In genomic region chr18:24428709-24429108, GRCh38 we compare ENCODE assay signal across 18 cellular contexts. TPM values are rescaled to one million over a fixed set of nuclear protein-coding genes. Genes with fewer than 3 reads are reported as not detected.
DNase-seq lines count a peak whose midpoint lies in the region; ATAC-seq and TF ChIP-seq lines count a peak whose summit lies in the region.
"Had no signal": no experiment of that assay in that cellular context is flagged by ENCODE, and none has a peak within 500 bp of the region (broad histone marks: within the 10 kb centered on the region; RNA-seq: fewer than 3 reads in every experiment).

No MANE protein-coding gene starts in this region.

- H3K27me3 Mint-ChIP-seq in nephron progenitor cell (ENCODE audit: low read depth, poor library complexity) = peaks cover 6% of the 10 kb centered on the region
- H3K27me3 Mint-ChIP-seq in natural killer cell treated with Interleukin-12 subunit alpha and Interleukin-12 subunit beta and Interleukin-15 and Interleukin-18, amount 100 ng/mL, for 72 hours = peaks cover 4 to 6% of the 10 kb centered on the region in 2 donors

- H3K36me3 Mint-ChIP-seq in nephron progenitor cell (ENCODE audit: low read depth) = peaks cover 34% of the 10 kb centered on the region
- peaks cover 19% of the 10 kb centered on the region for H3K36me3 Mint-ChIP-seq in natural killer cell treated with Interleukin-12 subunit alpha and Interleukin-12 subunit beta and Interleukin-15 and Interleukin-18, amount 100 ng/mL, for 72 hours

- no peak overlapping the region for H3K4me3 ChIP-seq in GM06990 (replicated peaks; ENCODE audit: low read depth, low read length)
- no peak overlapping the region for H3K4me3 ChIP-seq in Loucy (ENCODE audit: low read length, poor library complexity, severe bottlenecking)
- no peak overlapping the region for H3K4me3 ChIP-seq in astrocyte of the spinal cord (ENCODE audit: low read depth, low read length)
- H3K4me3 ChIP-seq: K562, left lung, Peyer's patch, psoas muscle had no signal

- in situ Hi-C loops in astrocyte of the spinal cord (cut with HindIII; ENCODE audit: low sequenced_read_pairs) = no loop called here

- H3K9ac ChIP-seq in Loucy (ENCODE audit: low read depth, low read length, poor library complexity, severe bottlenecking) = no peak overlapping the region

- H3F3A ChIP-seq in Loucy (ENCODE audit: low read depth) = no peaks in the 10 kb centered on the region

- no peak overlapping the region for H2AFZ ChIP-seq in Loucy (ENCODE audit: low read length)

- peaks cover 36% of the 10 kb centered on the region for H3K4me1 Mint-ChIP-seq in nephron progenitor cell
- H3K4me1 Mint-ChIP-seq in natural killer cell treated with Interleukin-12 subunit alpha and Interleukin-12 subunit beta and Interleukin-15 and Interleukin-18, amount 100 ng/mL, for 72 hours (ENCODE audit: low read depth in 2 of 2) = peaks cover 19 to 28% of the 10 kb centered on the region in 2 donors

- H3K4me3 Mint-ChIP-seq in nephron progenitor cell = peak overlapping the region; percentile 97
- H3K4me3 Mint-ChIP-seq in natural killer cell treated with Interleukin-12 subunit alpha and Interleukin-12 subunit beta and Interleukin-15 and Interleukin-18, amount 100 ng/mL, for 72 hours = no peak overlapping the region
- H3K4me3 Mint-ChIP-seq: activated CD4-positive, alpha-beta memory T cell treated with anti-CD3 and anti-CD28 coated beads for 36 hours; central memory CD8-positive, alpha-beta T cell had no signal

- TF ChIP-seq CTCF in GM06990 (IDR thresholded peaks at IDR 0.05; ENCODE audit: insufficient read depth, low read length, poor library complexity, severe bottlenecking) (peak; percentile 17), Loucy (conservative IDR thresholded peaks at IDR 0.05; ENCODE audit: low read length) (peak; percentile 37), astrocyte of the spinal cord (IDR thresholded peaks at IDR 0.05; ENCODE audit: low read depth, low read length) (peak; percentile 6), nephron progenitor cell (IDR thresholded peaks at IDR 0.05) (no peak)

- no peak for DNase-seq in GM06990 (ENCODE audit: extremely low read depth, insufficient read length)
- DNase-seq in astrocyte of the spinal cord (ENCODE audit: low read depth, low spot score) = no peak
- no peak for DNase-seq in nephron progenitor cell
- no peak for DNase-seq in natural killer cell treated with Interleukin-12 subunit alpha and Interleukin-12 subunit beta and Interleukin-15 and Interleukin-18, amount 100 ng/mL, for 72 hours (ENCODE audit: low spot score)
- no peak for DNase-seq in activated CD4-positive, CD25-positive, alpha-beta regulatory T cell (lab: John Stamatoyannopoulos, UW)
- no peak for DNase-seq in nucleus accumbens (lab: John Stamatoyannopoulos, UW)
- DNase-seq: activated CD4-positive, alpha-beta memory T cell treated with anti-CD3 and anti-CD28 coated beads for 36 hours; activated T-cell treated with anti-CD3 and anti-CD28 coated beads, Interleukin-2, amount 50 U/mL, for 72 hours; DMS53; left lung; NCI-H1417; Peyer's patch; psoas muscle; stimulated activated naive B cell treated with anti-CD40 and anti-IgM and Interleukin-4, amounts not matched to agents 10 μg/mL and 1 μg/mL and 100 μg/mL, for 72 hours had no signal

- H3K9me3 Mint-ChIP-seq in nephron progenitor cell = no peaks in the 10 kb centered on the region
- no peaks in the 10 kb centered on the region for H3K9me3 Mint-ChIP-seq in natural killer cell treated with Interleukin-12 subunit alpha and Interleukin-12 subunit beta and Interleukin-15 and Interleukin-18, amount 100 ng/mL, for 72 hours
- H3K9me3 Mint-ChIP-seq: central memory CD8-positive, alpha-beta T cell had no signal

- H3K27me3 ChIP-seq in GM06990 (replicated peaks; ENCODE audit: control insufficient read depth, insufficient read depth, low read length) (no peaks in the 10 kb centered on the region), Loucy (ENCODE audit: insufficient read depth, low read length, poor library complexity, severe bottlenecking) (no peaks in the 10 kb centered on the region)
- H3K27me3 ChIP-seq: Peyer's patch had no signal

- no peaks in the 10 kb centered on the region for H3K4me1 ChIP-seq in Loucy (ENCODE audit: insufficient read depth, low read length, poor library complexity, severe bottlenecking)
- H3K4me1 ChIP-seq: psoas muscle had no signal

- no peak overlapping the region for H3K27ac Mint-ChIP-seq in nephron progenitor cell
- H3K27ac Mint-ChIP-seq in natural killer cell treated with Interleukin-12 subunit alpha and Interleukin-12 subunit beta and Interleukin-15 and Interleukin-18, amount 100 ng/mL, for 72 hours = no peak overlapping the region
- H3K27ac Mint-ChIP-seq: activated CD4-positive, alpha-beta memory T cell treated with anti-CD3 and anti-CD28 coated beads for 36 hours; activated T-cell treated with anti-CD3 and anti-CD28 coated beads, Interleukin-2, amount 50 U/mL, for 72 hours; stimulated activated naive B cell treated with anti-CD40 and anti-IgM and Interleukin-4, amounts not matched to agents 10 μg/mL and 1 μg/mL and 100 μg/mL, for 72 hours had no signal

- H3K9me2 ChIP-seq in Loucy (replicated peaks; ENCODE audit: low read depth, low read length) = no peaks in the 10 kb centered on the region

- H3K9me3 ChIP-seq in Loucy (ENCODE audit: insufficient read depth, low read depth, low read length) = no peaks in the 10 kb centered on the region
- H3K9me3 ChIP-seq: left lung, Peyer's patch, psoas muscle had no signal

- no peak for ATAC-seq in natural killer cell treated with Interleukin-12 subunit alpha and Interleukin-12 subunit beta and Interleukin-15 and Interleukin-18, amount 100 ng/mL, for 72 hours
- ATAC-seq in HG02970 (IDR thresholded peaks at IDR 0.05; ENCODE audit: low FRiP score, unreplicated experiment) = no peak
- ATAC-seq: activated T-cell treated with anti-CD3 and anti-CD28 coated beads, Interleukin-2, amount 50 U/mL, for 72 hours; K562; left lung; psoas muscle; stimulated activated naive B cell treated with anti-CD40 and anti-IgM and Interleukin-4, amounts not matched to agents 10 μg/mL and 1 μg/mL and 100 μg/mL, for 72 hours had no signal

- H4K20me1 ChIP-seq in Loucy (ENCODE audit: insufficient read depth, low read length, poor library complexity, severe bottlenecking) = no peaks in the 10 kb centered on the region

- H3K4me2 ChIP-seq in Loucy (ENCODE audit: low read depth, low read length, poor library complexity, severe bottlenecking) = no peak overlapping the region

- H3K79me2 ChIP-seq in Loucy (ENCODE audit: insufficient read depth, low read length) = no peaks in the 10 kb centered on the region

- no peaks in the 10 kb centered on the region for H3K36me3 ChIP-seq in GM06990 (ENCODE audit: control insufficient read depth, insufficient read depth, low read length)
- no peaks in the 10 kb centered on the region for H3K36me3 ChIP-seq in Loucy (ENCODE audit: insufficient read depth, low read length)

RNA-seq across cellular contexts. Expression of gene IMPACT, which starts 2.2 kb away (rescaled TPM):
- 1 to 10 TPM; 6.0 to 6.6 TPM for total RNA-seq in natural killer cell treated with Interleukin-12 subunit alpha and Interleukin-12 subunit beta and Interleukin-15 and Interleukin-18, amount 100 ng/mL, for 72 hours

RNA-seq across cellular contexts. Expression of gene OSBPL1A, which starts 31.1 kb away (rescaled TPM):
- 1 to 10 TPM in 1 of 2 donors, not detected in 1; 2.0 TPM for total RNA-seq in natural killer cell treated with Interleukin-12 subunit alpha and Interleukin-12 subunit beta and Interleukin-15 and Interleukin-18, amount 100 ng/mL, for 72 hours

RNA-seq across cellular contexts. Expression of gene HRH4, which starts 31.7 kb away (rescaled TPM):
- total RNA-seq in natural killer cell treated with Interleukin-12 subunit alpha and Interleukin-12 subunit beta and Interleukin-15 and Interleukin-18, amount 100 ng/mL, for 72 hours = under 1 TPM in 1 of 2 donors, not detected in 1; 0.53 TPM
- total RNA-seq: K562, Peyer's patch had no signal
